2 cellular contexts compared by ENCODE assay signal in the genomic region with DNA sequence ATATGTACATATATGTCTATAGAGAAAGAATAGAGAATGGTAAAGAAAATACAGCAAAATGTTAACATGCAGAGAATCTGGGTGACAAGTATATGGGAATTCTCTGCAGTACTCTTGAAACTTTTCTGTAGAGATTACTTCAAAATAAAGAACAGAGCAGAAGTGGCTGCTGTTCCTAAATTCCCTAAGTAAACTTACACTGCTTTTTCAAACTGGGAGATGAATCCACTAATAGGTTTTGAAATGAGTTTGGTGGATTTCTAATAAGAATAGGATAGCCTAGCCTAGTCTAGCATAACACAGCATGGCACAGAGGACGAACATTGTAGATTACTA.
TF ChIP-seq lines count a peak whose summit lies in the region.

No MANE protein-coding gene starts in this region.

TF ChIP-seq in HCT116, 20 proteins besides CTCF, POLR2A, EP300 and RAD21:
- no peak for TF ChIP-seq ZNF274 (IDR thresholded peaks at IDR 0.05; ENCODE audit: low read depth, low read length)
- TF ChIP-seq ELF1 (IDR thresholded peaks at IDR 0.05; ENCODE audit: borderline replicate concordance, low read depth), result no peak
- TF ChIP-seq, protein P1, sequence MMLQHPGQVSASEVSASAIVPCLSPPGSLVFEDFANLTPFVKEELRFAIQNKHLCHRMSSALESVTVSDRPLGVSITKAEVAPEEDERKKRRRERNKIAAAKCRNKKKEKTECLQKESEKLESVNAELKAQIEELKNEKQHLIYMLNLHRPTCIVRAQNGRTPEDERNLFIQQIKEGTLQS (IDR thresholded peaks at IDR 0.05), result no peak
- no peak for TF ChIP-seq JUND (IDR thresholded peaks at IDR 0.05)
- no peak for TF ChIP-seq EZH2 (IDR thresholded peaks at IDR 0.05)
TF ChIP-seq in HCT116: peak in this region for 0.

TF ChIP-seq in GM12878, 131 proteins besides CTCF, POLR2A, EP300 and RAD21:
- no peak for TF ChIP-seq MYB (IDR thresholded peaks at IDR 0.05; ENCODE audit: borderline replicate concordance, low read depth, low read length)
- no peak for TF ChIP-seq ZNF384 (IDR thresholded peaks at IDR 0.05; ENCODE audit: borderline replicate concordance, low read depth, low read length)
- TF ChIP-seq RUNX3 (IDR thresholded peaks at IDR 0.05; ENCODE audit: low read length), result no peak
- no peak for TF ChIP-seq MYC (IDR thresholded peaks at IDR 0.05; ENCODE audit: insufficient read depth, insufficient read length, insufficient replicate concordance, low read length, severe bottlenecking)
- TF ChIP-seq HDAC2 (IDR thresholded peaks at IDR 0.05), result no peak
- TF ChIP-seq TAF1 (IDR thresholded peaks at IDR 0.05; ENCODE audit: borderline replicate concordance, low read depth, low read length), result no peak
- TF ChIP-seq SIX5 (IDR thresholded peaks at IDR 0.05; ENCODE audit: low read depth, low read length, severe bottlenecking), result no peak
- no peak for TF ChIP-seq MAX (IDR thresholded peaks at IDR 0.05; ENCODE audit: low read depth, low read length)
- TF ChIP-seq IRF5 (IDR thresholded peaks at IDR 0.05; ENCODE audit: borderline replicate concordance), result no peak
- TF ChIP-seq ATF7 (IDR thresholded peaks at IDR 0.05; ENCODE audit: low read depth), result no peak
- no peak for TF ChIP-seq NFXL1 (IDR thresholded peaks at IDR 0.05; ENCODE audit: borderline replicate concordance)
- no peak for TF ChIP-seq HDGF (IDR thresholded peaks at IDR 0.05)
- TF ChIP-seq FOS (IDR thresholded peaks at IDR 0.05; ENCODE audit: borderline replicate concordance, extremely low read depth, insufficient read length), result no peak
- no peak for TF ChIP-seq TBL1XR1 (IDR thresholded peaks at IDR 0.05; ENCODE audit: low read depth, low read length)
- TF ChIP-seq YY1 (IDR thresholded peaks at IDR 0.05; ENCODE audit: low read depth, low read length), result no peak
